17 cellular contexts compared by ENCODE assay signal in genomic region chr11:24391165-24391564, GRCh38.
DNase-seq lines count a peak whose midpoint lies in the region; ATAC-seq and TF ChIP-seq lines count a peak whose summit lies in the region.
"Had no signal": no experiment of that assay in that cellular context is flagged by ENCODE, and none has a peak within 500 bp of the region (broad histone marks: within the 10 kb centered on the region; RNA-seq: fewer than 3 reads in every experiment).

No MANE protein-coding gene starts in this region.

- no peak overlapping the region for H3K4me2 ChIP-seq in IMR-90 (ENCODE audit: low read depth, low read length)

- in situ Hi-C loops in Caki2 (cut with HindIII; ENCODE audit: low pct_unique_long_range_greater_than_20kb, low sequenced_read_pairs), result no loop called here
- in situ Hi-C loops in IMR-90 (cut with MboI; ENCODE audit: low sequenced_read_pairs), result loop anchor here (25.0 kb wide), 2 partner anchors 1379 to 1504 kb away; no protein-coding TSS in a partner anchor
- in situ Hi-C loops in brain microvascular endothelial cell (cut with HindIII; ENCODE audit: low pct_ligation_motif_present, low sequenced_read_pairs), result no loop called here

- no peak overlapping the region for H2BK5ac ChIP-seq in IMR-90 (ENCODE audit: low read depth, low read length, poor library complexity, severe bottlenecking)

- no peak overlapping the region for H2AK5ac ChIP-seq in IMR-90 (ENCODE audit: low read depth, low read length)

- DNase-seq in Caki2 (ENCODE audit: low read depth) (peak; percentile 8), IMR-90 (peak; percentile 87), brain microvascular endothelial cell (peak; percentile 59), kidney epithelial cell (ENCODE audit: low read depth) (peak; percentile 16), mucosa of gallbladder (ENCODE audit: low spot score) (no peak), HK-2 (ENCODE audit: unreplicated experiment) (no peak)
- no peak for DNase-seq in natural killer cell treated with Interleukin-12 subunit alpha and Interleukin-12 subunit beta and Interleukin-15 and Interleukin-18, amount 100 ng/mL, for 72 hours (ENCODE audit: low spot score)
- DNase-seq in activated naive CD4-positive, alpha-beta T cell treated with anti-CD3 and anti-CD28 coated beads, Interleukin-2, amount 50 U/mL, for 16 hours, result no peak
- DNase-seq: activated naive CD8-positive, alpha-beta T cell treated with anti-CD3 and anti-CD28 coated beads, Interleukin-2, amount 50 U/mL, for 24 hours; CD4-positive, alpha-beta T cell; cortex of kidney; GF-D8; glutamatergic neuron; H9; stimulated activated CD4-positive, alpha-beta T cell treated with anti-CD3 and anti-CD28 coated beads, Interleukin-2, amount 100 ng/mL, for 24 hours; T-helper 17 cell; uterus had no signal

- no peak overlapping the region for H3K27ac ChIP-seq in IMR-90 (ENCODE audit: insufficient read depth, low read length)
- no peak overlapping the region for H3K27ac ChIP-seq in brain microvascular endothelial cell
- H3K27ac ChIP-seq: uterus had no signal

- intact Hi-C loops in IMR-90 (cut with micrococcal nuclease), result loop anchor here (10.0 kb wide), 1 partner anchor 1834 kb away; no protein-coding TSS in a partner anchor

- H3K36me3 ChIP-seq in IMR-90 (ENCODE audit: control insufficient read depth, insufficient read depth, low read length) (no peaks in the 10 kb centered on the region), brain microvascular endothelial cell (replicated peaks) (no peaks in the 10 kb centered on the region), kidney epithelial cell (ENCODE audit: control insufficient read depth, insufficient read depth, low read length) (no peaks in the 10 kb centered on the region)
- H3K36me3 ChIP-seq: uterus had no signal

- no peak overlapping the region for H4K91ac ChIP-seq in IMR-90 (ENCODE audit: insufficient read depth, low read depth, low read length)

- H3K4ac ChIP-seq in IMR-90 (ENCODE audit: low read depth, low read length), result no peak overlapping the region

- no CpG with 5 or more reads among the region's 3 CpGs for WGBS in IMR-90 (ENCODE audit: extremely low coverage in 2 of 2, insufficient read length in 1 of 2), 2 experiments

- H3K27me3 ChIP-seq in IMR-90 (ENCODE audit: control insufficient read depth, insufficient read depth, low read length) (no peaks in the 10 kb centered on the region), brain microvascular endothelial cell (replicated peaks) (no peaks in the 10 kb centered on the region), kidney epithelial cell (ENCODE audit: control insufficient read depth, insufficient read depth, low read length) (no peaks in the 10 kb centered on the region)
- H3K27me3 ChIP-seq: uterus had no signal

- no peak overlapping the region for H3K4me3 ChIP-seq in IMR-90 (ENCODE audit: insufficient read depth, low read depth, low read length)
- H3K4me3 ChIP-seq in brain microvascular endothelial cell (ENCODE audit: low read depth, low read length), result no peak overlapping the region
- H3K4me3 ChIP-seq in kidney epithelial cell (ENCODE audit: low read depth, low read length), result no peak overlapping the region
- H3K4me3 ChIP-seq: uterus had no signal

- no peaks in the 10 kb centered on the region for H3K79me1 ChIP-seq in IMR-90 (ENCODE audit: low read depth in 1 of 2, low read length in 2 of 2)

- TF ChIP-seq RAD21 in IMR-90 (IDR thresholded peaks at IDR 0.05; ENCODE audit: low read length), result no peak

- no peaks in the 10 kb centered on the region for H3K9me1 ChIP-seq in IMR-90 (ENCODE audit: insufficient read depth, low read length)

- POLR2A ChIA-PET in IMR-90 (lab: Charles Lee; ENCODE audit: unreplicated experiment), result no interaction called here

- no peak overlapping the region for H2AFZ ChIP-seq in IMR-90 (replicated peaks; ENCODE audit: low read length, poor library complexity)

- no peaks in the 10 kb centered on the region for H3K9me3 ChIP-seq in IMR-90 (ENCODE audit: control insufficient read depth, insufficient read depth, low read length)
- H3K9me3 ChIP-seq: uterus had no signal

- H3K36me3 Mint-ChIP-seq in natural killer cell treated with Interleukin-12 subunit alpha and Interleukin-12 subunit beta and Interleukin-15 and Interleukin-18, amount 100 ng/mL, for 72 hours, result no peaks in the 10 kb centered on the region

- BruUV-seq in IMR-90 (replicated peaks; lab: Mats Ljungman, UMichigan), result no TSS peak

- H3K27me3 Mint-ChIP-seq in natural killer cell treated with Interleukin-12 subunit alpha and Interleukin-12 subunit beta and Interleukin-15 and Interleukin-18, amount 100 ng/mL, for 72 hours, result no peaks in the 10 kb centered on the region
- H3K27me3 Mint-ChIP-seq: activated naive CD8-positive, alpha-beta T cell treated with anti-CD3 and anti-CD28 coated beads, Interleukin-2, amount 50 U/mL, for 24 hours; CD4-positive, alpha-beta T cell; T-helper 17 cell had no signal

- no peak overlapping the region for H3K9ac ChIP-seq in IMR-90 (ENCODE audit: low read depth, low read length)

- no peak overlapping the region for H3K4me3 Mint-ChIP-seq in natural killer cell treated with Interleukin-12 subunit alpha and Interleukin-12 subunit beta and Interleukin-15 and Interleukin-18, amount 100 ng/mL, for 72 hours
- H3K4me3 Mint-ChIP-seq: activated naive CD8-positive, alpha-beta T cell treated with anti-CD3 and anti-CD28 coated beads, Interleukin-2, amount 50 U/mL, for 24 hours; CD4-positive, alpha-beta T cell; H9; T-helper 17 cell had no signal

- H3K4me1 Mint-ChIP-seq in natural killer cell treated with Interleukin-12 subunit alpha and Interleukin-12 subunit beta and Interleukin-15 and Interleukin-18, amount 100 ng/mL, for 72 hours (ENCODE audit: low read depth in 2 of 2), result no peaks in the 10 kb centered on the region
- H3K4me1 Mint-ChIP-seq: activated naive CD8-positive, alpha-beta T cell treated with anti-CD3 and anti-CD28 coated beads, Interleukin-2, amount 50 U/mL, for 24 hours; T-helper 17 cell had no signal

- no peak overlapping the region for H3K23ac ChIP-seq in IMR-90 (ENCODE audit: low read depth, low read length)

- TF ChIP-seq CTCF in IMR-90 (conservative IDR thresholded peaks at IDR 0.05; ENCODE audit: low read depth, low read length) (no peak), brain microvascular endothelial cell (IDR thresholded peaks at IDR 0.05; ENCODE audit: low read depth, low read length, missing control alignments) (no peak), kidney epithelial cell (IDR thresholded peaks at IDR 0.05; ENCODE audit: insufficient read depth, low read length, poor library complexity, severe bottlenecking) (no peak)

- no peak overlapping the region for H3K56ac ChIP-seq in IMR-90 (ENCODE audit: extremely low read depth, insufficient read depth, low read length)

- H2BK15ac ChIP-seq in IMR-90 (ENCODE audit: low read depth, low read length), result no peak overlapping the region

- H3K4me1 ChIP-seq in IMR-90 (ENCODE audit: control insufficient read depth, insufficient read depth, low read length), result peaks cover 3% of the 10 kb centered on the region; the same call in 1 of the 2 replicates
- H3K4me1 ChIP-seq: uterus had no signal

- ATAC-seq in IMR-90 (ENCODE audit: low read depth), result peak; percentile 75
- no peak for ATAC-seq in natural killer cell treated with Interleukin-12 subunit alpha and Interleukin-12 subunit beta and Interleukin-15 and Interleukin-18, amount 100 ng/mL, for 72 hours
- ATAC-seq: activated naive CD8-positive, alpha-beta T cell treated with anti-CD3 and anti-CD28 coated beads, Interleukin-2, amount 50 U/mL, for 24 hours; T-helper 17 cell had no signal

- H3K27ac Mint-ChIP-seq in natural killer cell treated with Interleukin-12 subunit alpha and Interleukin-12 subunit beta and Interleukin-15 and Interleukin-18, amount 100 ng/mL, for 72 hours, result no peak overlapping the region
- H3K27ac Mint-ChIP-seq: activated naive CD8-positive, alpha-beta T cell treated with anti-CD3 and anti-CD28 coated beads, Interleukin-2, amount 50 U/mL, for 24 hours; CD4-positive, alpha-beta T cell; H9; T-helper 17 cell had no signal

- H3K14ac ChIP-seq in IMR-90 (replicated peaks; ENCODE audit: low read depth, low read length), result no peak overlapping the region

- dilution Hi-C loops in IMR-90 (cut with HindIII; ENCODE audit: low sequenced_read_pairs, unreplicated experiment), result no loop called here

- CTCF ChIA-PET in IMR-90 (lab: Yijun Ruan, JAX), result no interaction called here

- no peak overlapping the region for H2BK120ac ChIP-seq in IMR-90 (ENCODE audit: low read depth, low read length)

- no peak overlapping the region for H3K18ac ChIP-seq in IMR-90 (ENCODE audit: low read depth, low read length)

- no peak overlapping the region for H2BK20ac ChIP-seq in IMR-90 (ENCODE audit: low read depth, low read length)

- no peaks in the 10 kb centered on the region for H3K9me3 Mint-ChIP-seq in natural killer cell treated with Interleukin-12 subunit alpha and Interleukin-12 subunit beta and Interleukin-15 and Interleukin-18, amount 100 ng/mL, for 72 hours
- H3K9me3 Mint-ChIP-seq: activated naive CD8-positive, alpha-beta T cell treated with anti-CD3 and anti-CD28 coated beads, Interleukin-2, amount 50 U/mL, for 24 hours had no signal

- H4K8ac ChIP-seq in IMR-90 (ENCODE audit: low read depth in 2 of 2, low read length in 2 of 2), result no peak overlapping the region

- TF ChIP-seq POLR2A in IMR-90 (IDR thresholded peaks at IDR 0.05; ENCODE audit: low read depth, low read length), result no peak

- no peaks in the 10 kb centered on the region for H4K20me1 ChIP-seq in IMR-90 (ENCODE audit: insufficient read depth, low read length)

- no peak overlapping the region for H2AK9ac ChIP-seq in IMR-90 (replicated peaks; ENCODE audit: low read depth, low read length, poor library complexity)

- no peak overlapping the region for H4K5ac ChIP-seq in IMR-90 (ENCODE audit: low read depth, low read length)

TF ChIP-seq in IMR-90, 13 proteins besides CTCF, POLR2A, EP300 and RAD21:
- TF ChIP-seq MAFK (IDR thresholded peaks at IDR 0.05; ENCODE audit: low read depth, low read length), result 0 out of 2 replicates have a peak, but pooled peaks have one; percentile 22
- TF ChIP-seq NFE2L2 (IDR thresholded peaks at IDR 0.05; ENCODE audit: low read depth, low read length), result peak; percentile 74; the same call in 1 of the 2 replicates
- TF ChIP-seq FOS (IDR thresholded peaks at IDR 0.05; ENCODE audit: low read depth, low read length), result peak; percentile 89; the same call in 1 of the 2 replicates
- TF ChIP-seq MAZ (IDR thresholded peaks at IDR 0.05; ENCODE audit: borderline replicate concordance, low read depth, low read length), result no peak
- TF ChIP-seq CEBPB (IDR thresholded peaks at IDR 0.05; ENCODE audit: low read depth, low read length), result peak; percentile 97
- no peak for TF ChIP-seq USF2 (IDR thresholded peaks at IDR 0.05; ENCODE audit: low read depth, low read length)
- TF ChIP-seq BHLHE40 (IDR thresholded peaks at IDR 0.05; ENCODE audit: low read depth, low read length), result 0 out of 2 replicates have a peak, but pooled peaks have one; percentile 42
TF ChIP-seq in IMR-90: peak in this region for 5.

Comparison
In these comparisons a context has a peak if more than half of its experiments do, and no peak if none do; other contexts are left out.
1. DNase-seq: peak in Caki2 (single experiment), IMR-90 (single experiment), brain microvascular endothelial cell (single experiment) and kidney epithelial cell (single experiment); none in natural killer cell treated with Interleukin-12 subunit alpha and Interleukin-12 subunit beta and Interleukin-15 and Interleukin-18, amount 100 ng/mL, for 72 hours (single experiment), mucosa of gallbladder (single experiment), HK-2 (single experiment) and activated naive CD4-positive, alpha-beta T cell treated with anti-CD3 and anti-CD28 coated beads, Interleukin-2, amount 50 U/mL, for 16 hours (single experiment).